ENCODE assay signal across 22 cellular contexts in genomic region chr1:62181531-62181930, GRCh38. TPM values are rescaled to one million over a fixed set of nuclear protein-coding genes. Genes with fewer than 3 reads are reported as not detected.
"Had no signal": no experiment of that assay in that cellular context is flagged by ENCODE, and none has a peak within 500 bp of the region (broad histone marks: within the 10 kb centered on the region; RNA-seq: fewer than 3 reads in every experiment).

No MANE protein-coding gene starts in this region.

- DNase-seq: activated B cell treated with CpG ODN at 0.5 μM for 24 hours; activated CD4-positive, alpha-beta T cell treated with anti-CD3 and anti-CD28 coated beads, Interleukin-2, amount 10 ng/mL, durations not matched to agents 24 days and 14 days; activated naive CD4-positive, alpha-beta T cell; anterior cingulate cortex; cerebellar nuclear complex; effector memory CD4-positive, alpha-beta T cell; gastrocnemius medialis; heart right ventricle; islet precursor cell; naive B cell; nucleus accumbens; stimulated activated CD4-positive, alpha-beta T cell treated with anti-CD3 and anti-CD28 coated beads, Interleukin-4, amount 100 ng/mL, for 4 hours; stimulated activated CD8-positive, alpha-beta memory T cell treated with anti-CD3 and anti-CD28 coated beads, Interleukin-4, amount 100 ng/mL, for 48 hours; stimulated activated naive CD4-positive, alpha-beta T cell treated with Interleukin-2 at 50 U/mL for 16 hours; substantia nigra; T-helper 2 cell had no signal

- H3K27me3 ChIP-seq: gastrocnemius medialis, tibial nerve had no signal

- H3K9me3 ChIP-seq: gastrocnemius medialis, heart right ventricle, tibial nerve had no signal

- H3K36me3 ChIP-seq: gastrocnemius medialis, heart right ventricle, tibial nerve had no signal

- H3K4me1 ChIP-seq: gastrocnemius medialis had no signal

- H3K27ac ChIP-seq: epithelial cell of prostate, gastrocnemius medialis, heart right ventricle, tibial nerve had no signal

- H3K4me3 ChIP-seq: gastrocnemius medialis, heart right ventricle, lung, tibial nerve had no signal

RNA-seq across cellular contexts. Expression of gene L1TD1, which starts 13.1 kb away (rescaled TPM):
- total RNA-seq: activated CD4-positive, alpha-beta T cell treated with anti-CD3 and anti-CD28 coated beads, Interleukin-2, amount 10 ng/mL, durations not matched to agents 24 days and 14 days; activated CD8-positive, alpha-beta memory T cell treated with anti-CD3 and anti-CD28 coated beads for 36 hours; activated T-helper 1 cell treated with anti-CD3 and anti-CD28 coated beads, Interleukin-12 subunit alpha, Interleukin-12 subunit beta, Interleukin-2, Interleukin-4 antibody, amounts not matched to agents 30 ng/mL and 10 ng/mL and 1 ng/mL, durations not matched to agents 14 hours and 24 hours and 36 hours; gastrocnemius medialis; skeletal muscle tissue had no signal
